Comparison of ENCODE assay signal across 1 cellular context in genomic region chr21:25717491-25718139, GRCh38.
TF ChIP-seq lines count a peak whose summit lies in the region.

No MANE protein-coding gene starts in this region.

TF ChIP-seq in WTC11, 78 proteins besides CTCF, POLR2A, EP300 and RAD21 (continued from another document):
- TF ChIP-seq FOXP4 (CRISPR knock-in tag; IDR thresholded peaks at IDR 0.05) (no peak), USF1 (CRISPR knock-in tag; IDR thresholded peaks at IDR 0.05) (no peak), NR1H2 (CRISPR knock-in tag; IDR thresholded peaks at IDR 0.05) (no peak), GTF2I (CRISPR knock-in tag; conservative IDR thresholded peaks at IDR 0.05) (no peak), ZNF425 (CRISPR knock-in tag; conservative IDR thresholded peaks at IDR 0.05) (no peak), ZNF121 (CRISPR knock-in tag; IDR thresholded peaks at IDR 0.05) (no peak), ZBTB43 (CRISPR knock-in tag; IDR thresholded peaks at IDR 0.05) (no peak)
TF ChIP-seq in WTC11: peak in this region for 0.
